ENCODE assay signal across 1 cellular context in the genomic region with DNA sequence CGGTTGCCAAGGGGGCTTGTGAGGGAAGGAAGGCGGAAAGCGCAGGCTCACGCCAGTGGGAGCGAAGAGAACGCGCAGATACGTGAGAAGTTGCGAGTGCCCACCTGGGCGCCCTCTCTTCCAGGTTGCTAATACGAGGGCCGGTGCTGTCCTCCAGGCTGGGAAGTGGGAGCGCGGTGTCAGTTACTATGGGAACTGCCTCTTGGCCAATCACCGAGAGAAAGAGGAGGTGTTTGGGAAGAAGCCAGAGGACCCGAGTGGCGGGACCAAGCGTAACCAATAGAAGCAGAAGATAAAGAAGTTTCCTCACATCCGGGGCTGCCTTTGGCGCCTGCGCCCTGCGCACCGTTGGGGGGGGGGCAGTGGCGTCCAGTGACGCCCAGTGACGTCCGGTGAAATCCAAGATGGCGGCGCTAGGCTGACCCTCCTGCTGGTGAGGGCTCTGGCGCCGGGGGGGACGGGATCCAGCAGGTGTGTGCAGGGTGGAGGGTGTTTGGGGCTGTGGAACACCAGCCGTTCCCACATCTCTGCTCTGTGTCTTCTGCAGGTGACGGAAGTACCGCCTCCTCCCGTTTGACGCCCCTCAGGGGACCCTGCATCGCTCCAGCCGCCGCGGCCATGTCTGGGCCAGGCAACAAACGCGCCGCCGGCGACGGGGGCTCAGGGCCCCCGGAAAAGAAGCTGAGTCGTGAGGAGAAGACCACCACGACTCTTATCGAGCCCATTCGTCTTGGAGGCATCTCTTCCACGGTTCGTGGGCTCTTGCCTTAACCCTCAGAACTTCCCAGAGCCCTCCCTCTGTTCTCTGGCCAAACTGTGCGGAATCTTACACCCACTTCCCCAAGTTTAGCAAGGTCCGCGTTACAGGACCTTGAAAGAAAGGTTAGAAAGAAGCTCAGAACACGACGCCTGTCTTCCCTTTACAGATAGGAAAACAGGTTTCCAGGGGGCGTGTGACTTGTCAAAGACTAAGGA.
TF ChIP-seq lines count a peak whose summit lies in the region.

CFAP119 (minus strand) TSS at position 135 of the 975 bp plus-strand sequence. CDS start 314 bp downstream, outside the sequence.
RNF40 (plus strand) TSS at position 395 of the 975 bp plus-strand sequence; CDS start at position 619, 224 bp downstream.

TF ChIP-seq in HepG2, 621 proteins besides CTCF, POLR2A, EP300 and RAD21 (continued from another document and continues in another):
- TF ChIP-seq PAXIP1 (CRISPR knock-in tag; conservative IDR thresholded peaks at IDR 0.05) (no peak; the same call in none of the 2 replicates), ZHX1 (CRISPR knock-in tag; IDR thresholded peaks at IDR 0.05; ENCODE audit: low read depth) (peak; percentile 98), CBX5 (CRISPR knock-in tag; IDR thresholded peaks at IDR 0.05; ENCODE audit: borderline replicate concordance) (no peak; the same call in 1 of the 2 replicates), KMT2B (CRISPR knock-in tag; IDR thresholded peaks at IDR 0.05) (no peak; the same call in none of the 2 replicates), HHEX (CRISPR knock-in tag; IDR thresholded peaks at IDR 0.05) (no peak), ZNF382 (CRISPR knock-in tag; IDR thresholded peaks at IDR 0.05; ENCODE audit: borderline replicate concordance) (no peak), FOXC1 (CRISPR knock-in tag; IDR thresholded peaks at IDR 0.05; ENCODE audit: borderline replicate concordance) (peak; percentile 71), ZBTB10 (CRISPR knock-in tag; IDR thresholded peaks at IDR 0.05; ENCODE audit: borderline replicate concordance) (0 out of 2 replicates have a peak, but pooled peaks have one; percentile 56), ZNF234 (CRISPR knock-in tag; conservative IDR thresholded peaks at IDR 0.05) (no peak), ZNF577 (CRISPR knock-in tag; IDR thresholded peaks at IDR 0.05; ENCODE audit: borderline replicate concordance, low read depth) (no peak), ZMYM2 (CRISPR knock-in tag; IDR thresholded peaks at IDR 0.05) (no peak), ZNF501 (CRISPR knock-in tag; IDR thresholded peaks at IDR 0.05) (peak; percentile 80), ZNF282 (IDR thresholded peaks at IDR 0.05; ENCODE audit: partially characterized antibody) (no peak), ZNF552 (CRISPR knock-in tag; IDR thresholded peaks at IDR 0.05; ENCODE audit: borderline replicate concordance) (no peak; the same call in none of the 2 replicates), NFE2 (CRISPR knock-in tag; IDR thresholded peaks at IDR 0.05) (no peak), SRSF9 (IDR thresholded peaks at IDR 0.05; ENCODE audit: borderline replicate concordance, insufficient read depth, low read depth, low read length, poor library complexity, severe bottlenecking) (no peak), ZBTB39 (CRISPR knock-in tag; IDR thresholded peaks at IDR 0.05) (no peak; the same call in 1 of the 2 replicates), SOX5 (CRISPR knock-in tag; IDR thresholded peaks at IDR 0.05; ENCODE audit: borderline replicate concordance) (no peak), SOX13 (IDR thresholded peaks at IDR 0.05) (no peak), SOX13 (CRISPR knock-in tag; conservative IDR thresholded peaks at IDR 0.05 in 1 of 2, IDR thresholded peaks at IDR 0.05 in 1 of 2) (no peak), IKZF1 (IDR thresholded peaks at IDR 0.05) (no peak), REPIN1 (CRISPR knock-in tag; IDR thresholded peaks at IDR 0.05; ENCODE audit: borderline replicate concordance, low read depth) (peak; percentile 73), ZNF629 (CRISPR knock-in tag; conservative IDR thresholded peaks at IDR 0.05) (no peak; the same call in 1 of the 2 replicates), SNAPC2 (CRISPR knock-in tag; IDR thresholded peaks at IDR 0.05) (peak; percentile 74; the same call in 1 of the 2 replicates), ZNF660 (CRISPR knock-in tag; IDR thresholded peaks at IDR 0.05; ENCODE audit: borderline replicate concordance, low read depth) (no peak), CBFB (CRISPR knock-in tag; IDR thresholded peaks at IDR 0.05) (no peak; the same call in 1 of the 2 replicates)
- TF ChIP-seq, protein P1, sequence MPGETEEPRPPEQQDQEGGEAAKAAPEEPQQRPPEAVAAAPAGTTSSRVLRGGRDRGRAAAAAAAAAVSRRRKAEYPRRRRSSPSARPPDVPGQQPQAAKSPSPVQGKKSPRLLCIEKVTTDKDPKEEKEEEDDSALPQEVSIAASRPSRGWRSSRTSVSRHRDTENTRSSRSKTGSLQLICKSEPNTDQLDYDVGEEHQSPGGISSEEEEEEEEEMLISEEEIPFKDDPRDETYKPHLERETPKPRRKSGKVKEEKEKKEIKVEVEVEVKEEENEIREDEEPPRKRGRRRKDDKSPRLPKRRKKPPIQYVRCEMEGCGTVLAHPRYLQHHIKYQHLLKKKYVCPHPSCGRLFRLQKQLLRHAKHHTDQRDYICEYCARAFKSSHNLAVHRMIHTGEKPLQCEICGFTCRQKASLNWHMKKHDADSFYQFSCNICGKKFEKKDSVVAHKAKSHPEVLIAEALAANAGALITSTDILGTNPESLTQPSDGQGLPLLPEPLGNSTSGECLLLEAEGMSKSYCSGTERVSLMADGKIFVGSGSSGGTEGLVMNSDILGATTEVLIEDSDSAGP (CRISPR knock-in tag; IDR thresholded peaks at IDR 0.05; ENCODE audit: borderline replicate concordance) = peak; percentile 58; the same call in 1 of the 2 replicates
- TF ChIP-seq, protein P2, sequence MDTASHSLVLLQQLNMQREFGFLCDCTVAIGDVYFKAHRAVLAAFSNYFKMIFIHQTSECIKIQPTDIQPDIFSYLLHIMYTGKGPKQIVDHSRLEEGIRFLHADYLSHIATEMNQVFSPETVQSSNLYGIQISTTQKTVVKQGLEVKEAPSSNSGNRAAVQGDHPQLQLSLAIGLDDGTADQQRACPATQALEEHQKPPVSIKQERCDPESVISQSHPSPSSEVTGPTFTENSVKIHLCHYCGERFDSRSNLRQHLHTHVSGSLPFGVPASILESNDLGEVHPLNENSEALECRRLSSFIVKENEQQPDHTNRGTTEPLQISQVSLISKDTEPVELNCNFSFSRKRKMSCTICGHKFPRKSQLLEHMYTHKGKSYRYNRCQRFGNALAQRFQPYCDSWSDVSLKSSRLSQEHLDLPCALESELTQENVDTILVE (CRISPR knock-in tag; IDR thresholded peaks at IDR 0.05) = peak; percentile 83
- TF ChIP-seq, protein P3, sequence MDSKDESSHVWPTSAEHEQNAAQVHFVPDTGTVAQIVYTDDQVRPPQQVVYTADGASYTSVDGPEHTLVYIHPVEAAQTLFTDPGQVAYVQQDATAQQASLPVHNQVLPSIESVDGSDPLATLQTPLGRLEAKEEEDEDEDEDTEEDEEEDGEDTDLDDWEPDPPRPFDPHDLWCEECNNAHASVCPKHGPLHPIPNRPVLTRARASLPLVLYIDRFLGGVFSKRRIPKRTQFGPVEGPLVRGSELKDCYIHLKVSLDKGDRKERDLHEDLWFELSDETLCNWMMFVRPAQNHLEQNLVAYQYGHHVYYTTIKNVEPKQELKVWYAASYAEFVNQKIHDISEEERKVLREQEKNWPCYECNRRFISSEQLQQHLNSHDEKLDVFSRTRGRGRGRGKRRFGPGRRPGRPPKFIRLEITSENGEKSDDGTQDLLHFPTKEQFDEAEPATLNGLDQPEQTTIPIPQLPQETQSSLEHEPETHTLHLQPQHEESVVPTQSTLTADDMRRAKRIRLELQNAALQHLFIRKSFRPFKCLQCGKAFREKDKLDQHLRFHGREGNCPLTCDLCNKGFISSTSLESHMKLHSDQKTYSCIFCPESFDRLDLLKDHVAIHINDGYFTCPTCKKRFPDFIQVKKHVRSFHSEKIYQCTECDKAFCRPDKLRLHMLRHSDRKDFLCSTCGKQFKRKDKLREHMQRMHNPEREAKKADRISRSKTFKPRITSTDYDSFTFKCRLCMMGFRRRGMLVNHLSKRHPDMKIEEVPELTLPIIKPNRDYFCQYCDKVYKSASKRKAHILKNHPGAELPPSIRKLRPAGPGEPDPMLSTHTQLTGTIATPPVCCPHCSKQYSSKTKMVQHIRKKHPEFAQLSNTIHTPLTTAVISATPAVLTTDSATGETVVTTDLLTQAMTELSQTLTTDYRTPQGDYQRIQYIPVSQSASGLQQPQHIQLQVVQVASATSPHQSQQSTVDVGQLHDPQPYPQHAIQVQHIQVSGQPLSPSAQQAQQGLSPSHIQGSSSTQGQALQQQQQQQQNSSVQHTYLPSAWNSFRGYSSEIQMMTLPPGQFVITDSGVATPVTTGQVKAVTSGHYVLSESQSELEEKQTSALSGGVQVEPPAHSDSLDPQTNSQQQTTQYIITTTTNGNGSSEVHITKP (CRISPR knock-in tag; IDR thresholded peaks at IDR 0.05; ENCODE audit: low read depth) = peak; percentile 31; the same call in 1 of the 2 replicates
